ENCODE assay signal across 9 cellular contexts in the genomic region with DNA sequence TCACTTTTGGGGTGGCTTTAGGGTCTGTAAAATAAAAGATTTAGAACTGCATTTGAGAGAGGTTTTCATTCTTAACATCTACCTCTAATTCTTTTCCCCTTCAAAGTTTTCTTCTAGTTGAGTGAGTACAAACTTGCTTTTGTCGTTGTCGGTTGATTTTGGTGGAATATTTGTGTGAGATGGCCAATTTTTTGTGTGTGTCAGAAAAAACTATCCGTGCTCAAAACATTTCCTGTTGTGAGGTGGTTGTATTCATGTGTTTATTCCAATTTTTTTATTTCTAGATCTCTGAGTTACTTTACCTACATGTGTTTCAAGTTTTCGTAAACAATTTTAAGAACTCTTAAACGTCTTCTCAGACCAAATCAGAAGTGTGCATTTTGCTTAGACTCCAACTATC. TPM values are rescaled to one million over a fixed set of nuclear protein-coding genes. Genes with fewer than 3 reads are reported as not detected.
A peak's percentile ranks its signal among the peaks of the same experiment; 100 is the strongest.
DNase-seq lines count a peak whose midpoint lies in the region; TF ChIP-seq lines count a peak whose summit lies in the region.
"Had no signal": no experiment of that assay in that cellular context is flagged by ENCODE, and none has a peak within 500 bp of the region (broad histone marks: within the 10 kb centered on the region; RNA-seq: fewer than 3 reads in every experiment).

No MANE protein-coding gene starts in this region.

- no peak overlapping the region for H2BK15ac ChIP-seq in mesenchymal stem cell (ENCODE audit: low read depth, poor library complexity, severe bottlenecking)

- no peaks in the 10 kb centered on the region for H3K9me3 ChIP-seq in mesenchymal stem cell (ENCODE audit: control insufficient read depth, low read length)

- peak overlapping the region; percentile 97 for H3K27ac Mint-ChIP-seq in activated naive CD4-positive, alpha-beta T cell treated with anti-CD3 and anti-CD28 coated beads, Interleukin-2, amount 10 ng/mL, durations not matched to agents 7 days and 5 days
- H3K27ac Mint-ChIP-seq in MCF 10A (ENCODE audit: low read depth, unreplicated experiment) (peak overlapping the region; percentile 78), type B pancreatic cell (peak overlapping the region; percentile 88)

- peaks cover 48% of the 10 kb centered on the region for H3K4me1 Mint-ChIP-seq in activated naive CD4-positive, alpha-beta T cell treated with anti-CD3 and anti-CD28 coated beads, Interleukin-2, amount 10 ng/mL, durations not matched to agents 7 days and 5 days
- H3K4me1 Mint-ChIP-seq in MCF 10A (ENCODE audit: insufficient read depth, unreplicated experiment) (peaks cover 31% of the 10 kb centered on the region), type B pancreatic cell (ENCODE audit: unreplicated experiment) (peaks cover 8% of the 10 kb centered on the region)

- peak overlapping the region; percentile 37 for H3K27ac ChIP-seq in mesenchymal stem cell (ENCODE audit: low read length, poor library complexity, severe bottlenecking)

- no peak for DNase-seq in activated naive CD4-positive, alpha-beta T cell treated with anti-CD3 and anti-CD28 coated beads, Interleukin-2, amount 10 ng/mL, durations not matched to agents 7 days and 5 days
- no peak for DNase-seq in activated naive CD4-positive, alpha-beta T cell treated with Interleukin-2 at 50 U/mL for 16 hours
- DNase-seq in MCF 10A (ENCODE audit: unreplicated experiment) (no peak), mesenchymal stem cell (no peak), type B pancreatic cell (ENCODE audit: extremely low spot score, unreplicated experiment) (no peak), head of caudate nucleus (no peak), islet precursor cell (no peak), GDM1 (lab: John Stamatoyannopoulos, UW) (no peak)
- DNase-seq: DMS153 had no signal

- no peak overlapping the region for H2BK12ac ChIP-seq in mesenchymal stem cell (ENCODE audit: low read length in 2 of 2)

- TF ChIP-seq CTCF in MCF 10A (IDR thresholded peaks at IDR 0.05; ENCODE audit: unreplicated experiment) (no peak), type B pancreatic cell (conservative IDR thresholded peaks at IDR 0.05) (no peak)

- peak overlapping the region; percentile 89 for H3K9ac ChIP-seq in mesenchymal stem cell (ENCODE audit: low read length)

- H3K4me1 ChIP-seq in mesenchymal stem cell (ENCODE audit: control insufficient read depth, insufficient read depth, low read depth, low read length): no peaks in the 10 kb centered on the region

- no TSS peak for BruUV-seq in MCF 10A (replicated peaks; lab: Mats Ljungman, UMichigan)

- H2BK120ac ChIP-seq in mesenchymal stem cell (ENCODE audit: low read depth, low read length): no peak overlapping the region

- no peak overlapping the region for H3K18ac ChIP-seq in mesenchymal stem cell (ENCODE audit: low read depth in 1 of 2, low read length in 2 of 2)

- 10% methylated on average over 4 of the region's 5 CpGs for WGBS in mesenchymal stem cell

- H2AFZ ChIP-seq in mesenchymal stem cell (ENCODE audit: low read depth, low read length): no peak overlapping the region

- H2BK5ac ChIP-seq in mesenchymal stem cell (ENCODE audit: low read depth, low read length, poor library complexity, severe bottlenecking): no peak overlapping the region

- peaks cover 20% of the 10 kb centered on the region for H3K36me3 Mint-ChIP-seq in activated naive CD4-positive, alpha-beta T cell treated with anti-CD3 and anti-CD28 coated beads, Interleukin-2, amount 10 ng/mL, durations not matched to agents 7 days and 5 days
- H3K36me3 Mint-ChIP-seq in MCF 10A (ENCODE audit: insufficient read depth, unreplicated experiment) (peaks cover 6% of the 10 kb centered on the region), type B pancreatic cell (peaks cover 7% of the 10 kb centered on the region)

- no peaks in the 10 kb centered on the region for H3K36me3 ChIP-seq in mesenchymal stem cell (ENCODE audit: control insufficient read depth in 1 of 2, insufficient read depth in 2 of 2, low read depth in 1 of 2, low read length in 2 of 2)

- POLR2A ChIA-PET in MCF 10A (lab: Yijun Ruan, JAX): interaction anchor here (0.6 to 5.1 kb wide), 21 partner anchors 68 to 655 kb away, joined by 3 to 69 read pairs (median 4); partner anchors contain the start of genes AGR2 and ANKMY2

- H3K4ac ChIP-seq in mesenchymal stem cell (ENCODE audit: low read depth in 1 of 2, low read length in 2 of 2): no peak overlapping the region

- no peak overlapping the region for H4K8ac ChIP-seq in mesenchymal stem cell (ENCODE audit: low read length)

- no peak overlapping the region for H2AK5ac ChIP-seq in mesenchymal stem cell (ENCODE audit: low read length, severe bottlenecking)

- no peak overlapping the region for H3K14ac ChIP-seq in mesenchymal stem cell (ENCODE audit: low read length in 2 of 2)

- no peaks in the 10 kb centered on the region for H3K27me3 Mint-ChIP-seq in activated naive CD4-positive, alpha-beta T cell treated with anti-CD3 and anti-CD28 coated beads, Interleukin-2, amount 10 ng/mL, durations not matched to agents 7 days and 5 days
- no peaks in the 10 kb centered on the region for H3K27me3 Mint-ChIP-seq in MCF 10A (ENCODE audit: insufficient read depth, unreplicated experiment)
- peaks cover 28% of the 10 kb centered on the region for H3K27me3 Mint-ChIP-seq in type B pancreatic cell

- peak overlapping the region; percentile 92 for H3K4me3 Mint-ChIP-seq in activated naive CD4-positive, alpha-beta T cell treated with anti-CD3 and anti-CD28 coated beads, Interleukin-2, amount 10 ng/mL, durations not matched to agents 7 days and 5 days
- H3K4me3 Mint-ChIP-seq in MCF 10A (ENCODE audit: unreplicated experiment): peak overlapping the region; percentile 88
- H3K4me3 Mint-ChIP-seq in type B pancreatic cell: peak overlapping the region; percentile 92

- H3K27me3 ChIP-seq in mesenchymal stem cell (ENCODE audit: control insufficient read depth in 1 of 2, insufficient read depth in 1 of 2, low read length in 2 of 2): no peaks in the 10 kb centered on the region

- CTCF ChIA-PET in activated naive CD4-positive, alpha-beta T cell treated with anti-CD3 and anti-CD28 coated beads, Interleukin-2, amount 10 ng/mL, durations not matched to agents 7 days and 5 days (lab: Charles Lee): interaction anchor here (1.0 to 1.5 kb wide), 4 partner anchors 237 to 374 kb away, joined by 3 to 6 read pairs (median 4); no protein-coding TSS in a partner anchor
- CTCF ChIA-PET in MCF 10A (lab: Yijun Ruan, JAX): interaction anchor here (0.7 to 2.0 kb wide), 5 partner anchors 51 to 321 kb away, joined by 3 to 8 read pairs (median 6); no protein-coding TSS in a partner anchor

- intact Hi-C loops in MCF 10A (cut with micrococcal nuclease): loop anchor here (2.0 to 10.0 kb wide), 5 partner anchors 291 to 1042 kb away; partner anchors contain the start of gene SNX13
- intact Hi-C loops in head of caudate nucleus (cut with DNase I): loop anchor here (5.0 kb wide), 1 partner anchor 318 kb away; no protein-coding TSS in a partner anchor

- H3K9me3 Mint-ChIP-seq in activated naive CD4-positive, alpha-beta T cell treated with anti-CD3 and anti-CD28 coated beads, Interleukin-2, amount 10 ng/mL, durations not matched to agents 7 days and 5 days: no peaks in the 10 kb centered on the region
- H3K9me3 Mint-ChIP-seq in MCF 10A (ENCODE audit: unreplicated experiment) (peaks cover 7% of the 10 kb centered on the region), type B pancreatic cell (peaks cover 10% of the 10 kb centered on the region)

- peak overlapping the region; percentile 58 to 92 for H3K4me3 ChIP-seq in mesenchymal stem cell (ENCODE audit: insufficient read depth in 1 of 2, low read depth in 1 of 2, low read length in 2 of 2)

- peaks cover 1% of the 10 kb centered on the region for H3K79me1 ChIP-seq in mesenchymal stem cell (replicated peaks; ENCODE audit: low read length, poor library complexity, severe bottlenecking)

- H4K91ac ChIP-seq in mesenchymal stem cell (ENCODE audit: low read length): no peak overlapping the region

- H3K23ac ChIP-seq in mesenchymal stem cell (ENCODE audit: low read length in 2 of 2): no peak overlapping the region

- H3K4me2 ChIP-seq in mesenchymal stem cell (ENCODE audit: low read length, poor library complexity, severe bottlenecking): peak overlapping the region; percentile 69

RNA-seq across cellular contexts. Expression of gene AHR, which starts 1.6 kb away (rescaled TPM):
- total RNA-seq in MCF 10A (2022) (99.1 and 100 TPM in 2 replicates), type B pancreatic cell (ENCODE audit: low replicate concordance) (41.0 and 66.0 TPM in 2 replicates)
- 143 TPM for polyA plus RNA-seq in mesenchymal stem cell (2013, experiment 1 of 2)
- polyA plus RNA-seq in mesenchymal stem cell (2013, experiment 2 of 2): 140 TPM
